In genomic region chr19:56637976-56638555, GRCh38 we compare ENCODE assay signal across 1 cellular context.
TF ChIP-seq lines count a peak whose summit lies in the region.

No MANE protein-coding gene starts in this region.

TF ChIP-seq in HepG2, 621 proteins besides CTCF, POLR2A, EP300 and RAD21 (continued from another document and continues in another):
- TF ChIP-seq ZNF547 (CRISPR knock-in tag; IDR thresholded peaks at IDR 0.05) (peak; percentile 100), POGZ (CRISPR knock-in tag; IDR thresholded peaks at IDR 0.05) (peak; percentile 34; the same call in 1 of the 2 replicates), ZBTB4 (CRISPR knock-in tag; IDR thresholded peaks at IDR 0.05; ENCODE audit: borderline replicate concordance) (peak; percentile 94; the same call in 1 of the 2 replicates), ZNF543 (CRISPR knock-in tag; IDR thresholded peaks at IDR 0.05) (peak; percentile 99), ZNF3 (CRISPR knock-in tag; IDR thresholded peaks at IDR 0.05) (peak; percentile 90), SIN3A (IDR thresholded peaks at IDR 0.05; ENCODE audit: borderline replicate concordance, low read depth, low read length) (peak; percentile 99), HNF4A (CRISPR knock-in tag; IDR thresholded peaks at IDR 0.05) (0 out of 2 replicates have a peak, but pooled peaks have one; percentile 17), KMT2B (CRISPR knock-in tag; IDR thresholded peaks at IDR 0.05) (peak; percentile 96), ZNF720 (CRISPR knock-in tag; IDR thresholded peaks at IDR 0.05) (peak; percentile 99), IKZF4 (CRISPR knock-in tag; IDR thresholded peaks at IDR 0.05; ENCODE audit: borderline replicate concordance, low read depth, not compliant biosample characterization) (peak; percentile 100), E2F5 (CRISPR knock-in tag; conservative IDR thresholded peaks at IDR 0.05) (peak; percentile 97), JDP2 (CRISPR knock-in tag; IDR thresholded peaks at IDR 0.05; ENCODE audit: borderline replicate concordance) (peak; percentile 98), EZH2 (conservative IDR thresholded peaks at IDR 0.05; ENCODE audit: low read depth, low read length) (no peak), ZNF841 (CRISPR knock-in tag; IDR thresholded peaks at IDR 0.05; ENCODE audit: borderline replicate concordance) (peak; percentile 99), ZNF724P (CRISPR knock-in tag; IDR thresholded peaks at IDR 0.05; ENCODE audit: borderline replicate concordance) (peak; percentile 99), NFRKB (IDR thresholded peaks at IDR 0.05) (no peak), ZNF746 (CRISPR knock-in tag; IDR thresholded peaks at IDR 0.05) (peak; percentile 98), TFE3 (CRISPR knock-in tag; IDR thresholded peaks at IDR 0.05) (peak; percentile 99), SAFB2 (CRISPR knock-in tag; IDR thresholded peaks at IDR 0.05; ENCODE audit: borderline replicate concordance, low read depth) (peak; percentile 98), ZNF576 (CRISPR knock-in tag; IDR thresholded peaks at IDR 0.05) (peak; percentile 91; the same call in 1 of the 2 replicates), SMYD3 (CRISPR knock-in tag; IDR thresholded peaks at IDR 0.05) (peak; percentile 99), ZNF318 (CRISPR knock-in tag; IDR thresholded peaks at IDR 0.05) (peak; percentile 99), PBX3 (CRISPR knock-in tag; IDR thresholded peaks at IDR 0.05; ENCODE audit: borderline replicate concordance) (peak; percentile 100), EEA1 (CRISPR knock-in tag; IDR thresholded peaks at IDR 0.05; ENCODE audit: borderline replicate concordance) (peak; percentile 100), IRF9 (CRISPR knock-in tag; IDR thresholded peaks at IDR 0.05; ENCODE audit: borderline replicate concordance) (peak; percentile 100), AFF4 (CRISPR knock-in tag; IDR thresholded peaks at IDR 0.05) (peak; percentile 97), RBM22 (optimal IDR thresholded peaks at IDR 0.05; ENCODE audit: low read length) (no peak), ZFP36L1 (CRISPR knock-in tag; IDR thresholded peaks at IDR 0.05) (peak; percentile 99), ONECUT2 (CRISPR knock-in tag; IDR thresholded peaks at IDR 0.05) (peak; percentile 93), TFDP1 (CRISPR knock-in tag; IDR thresholded peaks at IDR 0.05; ENCODE audit: borderline replicate concordance) (peak; percentile 68; the same call in 1 of the 2 replicates), ZBTB7B (CRISPR knock-in tag; IDR thresholded peaks at IDR 0.05) (peak; percentile 98), SNAI1 (CRISPR knock-in tag; IDR thresholded peaks at IDR 0.05; ENCODE audit: borderline replicate concordance) (peak; percentile 100), ZMAT3 (CRISPR knock-in tag; conservative IDR thresholded peaks at IDR 0.05) (peak; percentile 100), ZFAT (CRISPR knock-in tag; conservative IDR thresholded peaks at IDR 0.05) (peak; percentile 97), MYC (CRISPR knock-in tag; IDR thresholded peaks at IDR 0.05; ENCODE audit: borderline replicate concordance) (peak; percentile 94)
